In genomic region chr17:78724544-78724943, GRCh38 we compare ENCODE assay signal across 10 cellular contexts. TPM values are rescaled to one million over a fixed set of nuclear protein-coding genes. Genes with fewer than 3 reads are reported as not detected.
DNase-seq lines count a peak whose midpoint lies in the region; ATAC-seq and TF ChIP-seq lines count a peak whose summit lies in the region.
"Had no signal": no experiment of that assay in that cellular context is flagged by ENCODE, and none has a peak within 500 bp of the region (broad histone marks: within the 10 kb centered on the region; RNA-seq: fewer than 3 reads in every experiment).

No MANE protein-coding gene starts in this region.

- intact Hi-C loops in left cardiac atrium (cut with DNase I) (no loop called here), MCF 10A (cut with micrococcal nuclease) (no loop called here)

- no peak for DNase-seq in GM06990 (ENCODE audit: extremely low read depth, insufficient read length)
- no peak for DNase-seq in T-helper 17 cell
- DNase-seq in left cardiac atrium: no peak
- peak; percentile 83 for DNase-seq in pons (ENCODE audit: low spot score)
- no peak for DNase-seq in MCF 10A (ENCODE audit: unreplicated experiment)
- DNase-seq in NCI-H1092 (lab: John Stamatoyannopoulos, UW): no peak

- peak overlapping the region; percentile 41 for H3K4me3 ChIP-seq in GM06990 (replicated peaks; ENCODE audit: low read depth, low read length)
- H3K4me3 ChIP-seq: breast epithelium, HAP-1 had no signal

- H3K27me3 Mint-ChIP-seq in T-helper 17 cell (no peaks in the 10 kb centered on the region), MCF 10A (ENCODE audit: insufficient read depth, unreplicated experiment) (no peaks in the 10 kb centered on the region)

- peaks cover 72% of the 10 kb centered on the region for H3K4me1 Mint-ChIP-seq in T-helper 17 cell
- H3K4me1 Mint-ChIP-seq in MCF 10A (ENCODE audit: insufficient read depth, unreplicated experiment): peaks cover 29% of the 10 kb centered on the region

- peaks cover 8% of the 10 kb centered on the region for H3K36me3 ChIP-seq in GM06990 (ENCODE audit: control insufficient read depth, insufficient read depth, low read length)
- H3K36me3 ChIP-seq: breast epithelium, HAP-1 had no signal

- no peaks in the 10 kb centered on the region for H3K27me3 ChIP-seq in GM06990 (replicated peaks; ENCODE audit: control insufficient read depth, insufficient read depth, low read length)
- H3K27me3 ChIP-seq: breast epithelium had no signal

- CTCF ChIA-PET in MCF 10A (lab: Yijun Ruan, JAX): interaction anchor here (1.0 to 1.6 kb wide), 3 partner anchors 12 to 16 kb away, joined by 3 to 5 read pairs (median 5); no protein-coding TSS in a partner anchor

- no peak for TF ChIP-seq CTCF in GM06990 (IDR thresholded peaks at IDR 0.05; ENCODE audit: insufficient read depth, low read length, poor library complexity, severe bottlenecking)
- TF ChIP-seq CTCF in MCF 10A (IDR thresholded peaks at IDR 0.05; ENCODE audit: unreplicated experiment): no peak

- POLR2A ChIA-PET in MCF 10A (lab: Yijun Ruan, JAX): interaction anchor here (1.4 to 3.4 kb wide), 2 partner anchors 8 to 11 kb away, joined by 11 to 25 read pairs; no protein-coding TSS in a partner anchor

- H3K9me3 Mint-ChIP-seq in MCF 10A (ENCODE audit: unreplicated experiment): no peaks in the 10 kb centered on the region

- H3K9me3 ChIP-seq in T-helper 17 cell (ENCODE audit: control insufficient read depth, low read length, poor library complexity, severe bottlenecking): no peaks in the 10 kb centered on the region
- H3K9me3 ChIP-seq: breast epithelium, HAP-1 had no signal

- peaks cover 2% of the 10 kb centered on the region for H3K36me3 Mint-ChIP-seq in T-helper 17 cell (ENCODE audit: low read depth)
- peaks cover 6% of the 10 kb centered on the region for H3K36me3 Mint-ChIP-seq in MCF 10A (ENCODE audit: insufficient read depth, unreplicated experiment)

- H3K27ac Mint-ChIP-seq in T-helper 17 cell (peak overlapping the region; percentile 95), MCF 10A (ENCODE audit: low read depth, unreplicated experiment) (no peak overlapping the region)

- ATAC-seq in T-helper 17 cell (no peak), left cardiac atrium (peak; percentile 52 to 55), HG02884 (IDR thresholded peaks at IDR 0.05; ENCODE audit: unreplicated experiment) (no peak), GM21360 (IDR thresholded peaks at IDR 0.05; ENCODE audit: unreplicated experiment) (no peak)

- peak overlapping the region; percentile 90 for H3K4me3 Mint-ChIP-seq in T-helper 17 cell
- H3K4me3 Mint-ChIP-seq in MCF 10A (ENCODE audit: unreplicated experiment): no peak overlapping the region

- BruUV-seq in MCF 10A (replicated peaks; lab: Mats Ljungman, UMichigan): no TSS peak

RNA-seq across cellular contexts. Expression of gene CYTH1, which starts 57.5 kb away (rescaled TPM):
- total RNA-seq in T-helper 17 cell: 100 to 1,000 TPM; 462 to 497 TPM
- 10 to 100 TPM; 33.9 to 45.3 TPM for total RNA-seq in left cardiac atrium
- 32.8 and 38.5 TPM in 2 replicates for total RNA-seq in MCF 10A (2022)

Comparison
In these comparisons a context has a peak if more than half of its experiments do, and no peak if none do; other contexts are left out.
1. ATAC-seq: peak in left cardiac atrium (2 of 2); none in T-helper 17 cell (single experiment), HG02884 (single experiment) and GM21360 (single experiment).
2. RNA of gene CYTH1, which starts 57.5 kb away (total RNA-seq): 462 to 497 TPM in T-helper 17 cell; 33.9 to 45.3 TPM in left cardiac atrium and 32.8 to 38.5 TPM in MCF 10A; every median in the first group is over 10 times any median in the second.